ENCODE assay signal across 10 cellular contexts in genomic region chr6:21748343-21749063, GRCh38.
DNase-seq lines count a peak whose midpoint lies in the region; ATAC-seq and TF ChIP-seq lines count a peak whose summit lies in the region.
"Had no signal": no experiment of that assay in that cellular context is flagged by ENCODE, and none has a peak within 500 bp of the region (broad histone marks: within the 10 kb centered on the region; RNA-seq: fewer than 3 reads in every experiment).

No MANE protein-coding gene starts in this region.

- H3K4me1 Mint-ChIP-seq in endothelial cell (ENCODE audit: unreplicated experiment) = peaks cover 24% of the 10 kb centered on the region

- peaks cover 3% of the 10 kb centered on the region for H3K36me3 Mint-ChIP-seq in endothelial cell (ENCODE audit: low read depth, unreplicated experiment)

- H3K9me3 ChIP-seq in cardiac muscle cell (ENCODE audit: low read depth) = no peaks in the 10 kb centered on the region

- peaks cover 38% of the 10 kb centered on the region for H3K4me1 ChIP-seq in cardiac muscle cell (ENCODE audit: low read depth)

- H3K36me3 ChIP-seq in cardiac muscle cell = no peaks in the 10 kb centered on the region

- TF ChIP-seq CTCF in cardiac muscle cell (IDR thresholded peaks at IDR 0.05; ENCODE audit: low read depth, low read length) (no peak), endothelial cell (IDR thresholded peaks at IDR 0.05; ENCODE audit: unreplicated experiment) (no peak)

- no peak overlapping the region for H3K4me3 Mint-ChIP-seq in endothelial cell (ENCODE audit: unreplicated experiment)

- intact Hi-C loops in Right ventricle myocardium inferior (cut with DNase I) = loop anchor here (10.0 kb wide), 1 partner anchor 154 kb away; the partner anchor contains the start of gene SOX4

- peak overlapping the region; percentile 45 for H3K27ac Mint-ChIP-seq in endothelial cell (ENCODE audit: unreplicated experiment)

- H3K9me3 Mint-ChIP-seq in endothelial cell (ENCODE audit: unreplicated experiment) = no peaks in the 10 kb centered on the region

- no peaks in the 10 kb centered on the region for H3K27me3 Mint-ChIP-seq in endothelial cell (ENCODE audit: unreplicated experiment)

- DNase-seq in cardiac muscle cell (ENCODE audit: low read depth in 1 of 2, low spot score in 1 of 2) = peak in 1 of 2 donors; percentile 64
- no peak for DNase-seq in Right ventricle myocardium inferior (ENCODE audit: missing footprints)
- DNase-seq in NCI-H524 treated with DMSO at 0.1 percent for 48 hours (lab: John Stamatoyannopoulos, UW) = peak; percentile 95
- no peak for DNase-seq in endothelial cell (ENCODE audit: low spot score)
- no peak for DNase-seq in LoVo (ENCODE audit: low spot score)
- DNase-seq in hypothalamus (lab: John Stamatoyannopoulos, UW) = no peak
- DNase-seq: cerebellar nuclear complex, NCI-H774 had no signal

- ATAC-seq in Right ventricle myocardium inferior (no peak), HG03457 (IDR thresholded peaks at IDR 0.05; ENCODE audit: unreplicated experiment) (no peak), esophagus mucosa (no peak)

- H3K27me3 ChIP-seq in cardiac muscle cell = no peaks in the 10 kb centered on the region

- H3K4me3 ChIP-seq in cardiac muscle cell = no peak overlapping the region

- H3K27ac ChIP-seq in cardiac muscle cell = peak overlapping the region; percentile 93
